16 cellular contexts compared by ENCODE assay signal in genomic region chr4:183413562-183414200, GRCh38. TPM values are rescaled to one million over a fixed set of nuclear protein-coding genes. Genes with fewer than 3 reads are reported as not detected.
DNase-seq lines count a peak whose midpoint lies in the region; ATAC-seq, FAIRE-seq and TF ChIP-seq lines count a peak whose summit lies in the region.
"Had no signal": no experiment of that assay in that cellular context is flagged by ENCODE, and none has a peak within 500 bp of the region (broad histone marks: within the 10 kb centered on the region; RNA-seq: fewer than 3 reads in every experiment).

No MANE protein-coding gene starts in this region.

- H3K36me3 Mint-ChIP-seq in Calu3 (ENCODE audit: insufficient read depth, unreplicated experiment) (peaks cover 15% of the 10 kb centered on the region), T-helper 17 cell (ENCODE audit: low read depth) (peaks cover 3% of the 10 kb centered on the region), neural progenitor cell (no peaks in the 10 kb centered on the region)

- H3K27me3 Mint-ChIP-seq in Calu3 (ENCODE audit: unreplicated experiment), result no peaks in the 10 kb centered on the region
- H3K27me3 Mint-ChIP-seq in T-helper 17 cell, result no peaks in the 10 kb centered on the region
- H3K27me3 Mint-ChIP-seq in neural progenitor cell (ENCODE audit: insufficient read depth, low read depth), result peaks cover 9% of the 10 kb centered on the region

- ATAC-seq in T-helper 17 cell, result no peak
- no peak for ATAC-seq in left lobe of liver

- H3K4me3 ChIP-seq in neural progenitor cell (no peak overlapping the region), GM23248 (no peak overlapping the region)

- H3K4me1 Mint-ChIP-seq in Calu3 (ENCODE audit: low read depth, unreplicated experiment) (peaks cover 20% of the 10 kb centered on the region), T-helper 17 cell (no peaks in the 10 kb centered on the region), neural progenitor cell (peaks cover 21% of the 10 kb centered on the region)

- H3K9me3 ChIP-seq in T-helper 17 cell (ENCODE audit: control insufficient read depth, low read length, poor library complexity, severe bottlenecking) (no peaks in the 10 kb centered on the region), neural progenitor cell (ENCODE audit: low read depth) (no peaks in the 10 kb centered on the region), GM23248 (ENCODE audit: low read depth) (no peaks in the 10 kb centered on the region)
- H3K9me3 ChIP-seq: Caco-2 had no signal

- H3K9me2 ChIP-seq in GM23248 (ENCODE audit: insufficient read depth), result no peaks in the 10 kb centered on the region

- intact Hi-C loops in Calu3 (cut with micrococcal nuclease; ENCODE audit: unreplicated experiment), result no loop called here

- no peak overlapping the region for H3K27ac ChIP-seq in neural progenitor cell
- H3K27ac ChIP-seq in GM23248, result no peak overlapping the region

- H3K27me3 ChIP-seq in neural progenitor cell (no peaks in the 10 kb centered on the region), GM23248 (replicated peaks; ENCODE audit: insufficient read depth) (no peaks in the 10 kb centered on the region)

- no peaks in the 10 kb centered on the region for H3K36me3 ChIP-seq in neural progenitor cell
- H3K36me3 ChIP-seq in GM23248 (ENCODE audit: low read depth), result no peaks in the 10 kb centered on the region

- H3K4me2 ChIP-seq in neural progenitor cell (no peak overlapping the region), GM23248 (ENCODE audit: unreplicated experiment) (no peak overlapping the region)

- H4K20me1 ChIP-seq in neural progenitor cell (ENCODE audit: low read depth) (no peaks in the 10 kb centered on the region), GM23248 (ENCODE audit: insufficient read depth) (no peaks in the 10 kb centered on the region)

- TF ChIP-seq CTCF in Calu3 (IDR thresholded peaks at IDR 0.05; ENCODE audit: unreplicated experiment), result no peak
- no peak for TF ChIP-seq CTCF in neural progenitor cell (IDR thresholded peaks at IDR 0.05)

- no peak overlapping the region for H3K4me3 Mint-ChIP-seq in Calu3 (ENCODE audit: low read depth, unreplicated experiment)
- H3K4me3 Mint-ChIP-seq in T-helper 17 cell, result no peak overlapping the region
- H3K4me3 Mint-ChIP-seq in neural progenitor cell, result no peak overlapping the region

- H3K9me3 Mint-ChIP-seq in Calu3 (ENCODE audit: low read depth, unreplicated experiment) (no peaks in the 10 kb centered on the region), neural progenitor cell (no peaks in the 10 kb centered on the region)

- no TSS peak for BruUV-seq in Calu3 (replicated peaks; lab: Mats Ljungman, UMichigan)

- H3K27ac Mint-ChIP-seq in Calu3 (ENCODE audit: unreplicated experiment) (peak overlapping the region; percentile 27), T-helper 17 cell (peak overlapping the region; percentile 75), neural progenitor cell (no peak overlapping the region)

- no peak for DNase-seq in Calu3
- no peak for DNase-seq in HTR-8/SVneo (ENCODE audit: insufficient read length, low spot score)
- no peak for DNase-seq in T-helper 17 cell
- no peak for DNase-seq in neural progenitor cell (ENCODE audit: low spot score)
- DNase-seq in NCI-H1105 treated with DMSO at 0.1 percent for 48 hours (lab: John Stamatoyannopoulos, UW), result no peak
- no peak for DNase-seq in GM23248
- DNase-seq in left lobe of liver (ENCODE audit: low spot score), result no peak
- DNase-seq: ACHN, Caco-2, DMS79, HCEC 1CT, Karpas-422, MM.1S, NCI-H1105, NCI-H2081 treated with DMSO at 0.1 percent for 48 hours, NCI-H524 treated with DMSO at 0.1 percent for 48 hours had no signal

- in situ Hi-C loops in GM23248 (cut with MboI), result no loop called here

- 74 to 76% methylated on average over 20 to 21 of the region's 21 CpGs for WGBS in GM23248 (ENCODE audit: low coverage in 1 of 2, low lambda C conversion rate in 2 of 2, missing lambda C conversion rate in 2 of 2), 2 experiments

- peak; percentile 26 for FAIRE-seq in HTR-8/SVneo (lab: Jason Lieb, UNC)

- no peaks in the 10 kb centered on the region for H3F3A ChIP-seq in neural progenitor cell (ENCODE audit: low read depth)
- no peaks in the 10 kb centered on the region for H3F3A ChIP-seq in GM23248 (ENCODE audit: insufficient read depth)

- H3K4me1 ChIP-seq in neural progenitor cell, result no peaks in the 10 kb centered on the region
- no peaks in the 10 kb centered on the region for H3K4me1 ChIP-seq in GM23248 (ENCODE audit: insufficient read depth)

- peak overlapping the region; percentile 17 for H2AFZ ChIP-seq in neural progenitor cell (replicated peaks)
- no peak overlapping the region for H2AFZ ChIP-seq in GM23248

- CTCF ChIA-PET in Calu3 (lab: Charles Lee), result no interaction called here

- H3K9ac ChIP-seq in neural progenitor cell, result no peak overlapping the region
- H3K9ac ChIP-seq in GM23248, result no peak overlapping the region

- H3K79me2 ChIP-seq in neural progenitor cell (ENCODE audit: low read depth), result no peaks in the 10 kb centered on the region
- no peaks in the 10 kb centered on the region for H3K79me2 ChIP-seq in GM23248 (ENCODE audit: insufficient read depth)

RNA-seq across cellular contexts. Expression of gene CDKN2AIP, which starts 30.8 kb away (rescaled TPM):
- 17.2 and 17.5 TPM in 2 replicates for total RNA-seq in Calu3 (2022)
- total RNA-seq in T-helper 17 cell, result 10 to 100 TPM; 25.9 to 33.4 TPM
- 35.3 and 38.1 TPM in 2 replicates for total RNA-seq in neural progenitor cell (ENCODE audit: low replicate concordance)
- 18.7 and 20.4 TPM in 2 replicates for total RNA-seq in GM23248 (2014; rRNA removed; shearing (Covaris generic))
- polyA plus RNA-seq in GM23248 (2016; fragmentation: Nextera tagmentation; extraction: Ambion mirVana), result 14.6 and 16.7 TPM in 2 replicates
- 6.8 TPM for total RNA-seq in left lobe of liver
